Comparison of ENCODE assay signal across 37 cellular contexts in the genomic region with DNA sequence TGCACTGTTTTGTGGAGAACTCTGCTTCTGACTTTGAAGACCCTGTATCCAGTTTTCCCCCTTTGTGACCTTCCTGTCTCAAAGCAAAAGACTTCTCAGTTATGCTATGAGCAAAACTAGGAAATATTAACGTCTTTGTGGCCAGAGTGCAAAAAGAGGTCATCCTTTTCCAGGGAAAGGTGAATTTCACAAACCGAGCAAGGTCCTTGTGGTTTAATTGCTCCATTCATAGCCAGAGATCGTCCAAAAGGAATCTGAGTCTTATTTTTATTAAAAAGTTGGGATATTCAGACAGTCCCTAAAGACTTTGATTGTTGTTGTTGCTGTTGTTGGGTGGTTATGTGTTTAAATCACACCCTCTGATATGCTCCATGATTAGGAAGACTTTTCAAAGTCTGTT.
"Had no signal": no experiment of that assay in that cellular context is flagged by ENCODE, and none has a peak within 500 bp of the region (broad histone marks: within the 10 kb centered on the region; RNA-seq: fewer than 3 reads in every experiment).

No MANE protein-coding gene starts in this region.

- H3K27ac Mint-ChIP-seq: activated B cell treated with CpG ODN at 0.5 μM for 24 hours; activated CD4-positive, alpha-beta memory T cell treated with anti-CD3 and anti-CD28 coated beads for 36 hours; activated CD8-positive, alpha-beta memory T cell treated with anti-CD3 and anti-CD28 coated beads, Interleukin-2, amount 10 ng/mL, durations not matched to agents 7 days and 5 days; activated naive CD4-positive, alpha-beta T cell treated with anti-CD3 and anti-CD28 coated beads, Interleukin-2, amount 10 ng/mL, durations not matched to agents 7 days and 5 days had no signal

- ATAC-seq: activated CD8-positive, alpha-beta memory T cell treated with anti-CD3 and anti-CD28 coated beads, Interleukin-2, amount 10 ng/mL, durations not matched to agents 7 days and 5 days; activated naive CD8-positive, alpha-beta T cell treated with anti-CD3 and anti-CD28 coated beads, Interleukin-2, amount 50 U/mL, for 24 hours; body of pancreas; PC-3; Right ventricle myocardium inferior had no signal

- H3K27me3 Mint-ChIP-seq: activated B cell treated with CpG ODN at 0.5 μM for 24 hours; activated CD4-positive, alpha-beta memory T cell treated with anti-CD3 and anti-CD28 coated beads for 36 hours; activated CD8-positive, alpha-beta memory T cell treated with anti-CD3 and anti-CD28 coated beads, Interleukin-2, amount 10 ng/mL, durations not matched to agents 7 days and 5 days; activated naive CD4-positive, alpha-beta T cell treated with anti-CD3 and anti-CD28 coated beads, Interleukin-2, amount 10 ng/mL, durations not matched to agents 7 days and 5 days; activated naive CD8-positive, alpha-beta T cell; activated naive CD8-positive, alpha-beta T cell treated with anti-CD3 and anti-CD28 coated beads, Interleukin-2, amount 50 U/mL, for 24 hours had no signal

- H3K27me3 ChIP-seq: ascending aorta, body of pancreas, Peyer's patch had no signal

- H3K36me3 Mint-ChIP-seq: activated CD4-positive, alpha-beta memory T cell treated with anti-CD3 and anti-CD28 coated beads for 36 hours; activated naive CD4-positive, alpha-beta T cell treated with anti-CD3 and anti-CD28 coated beads, Interleukin-2, amount 10 ng/mL, durations not matched to agents 7 days and 5 days; activated naive CD8-positive, alpha-beta T cell had no signal

- H3K9me3 ChIP-seq: ascending aorta, body of pancreas, Peyer's patch had no signal

- DNase-seq: activated B cell treated with CpG ODN at 0.5 μM for 24 hours; activated CD4-positive, alpha-beta memory T cell treated with anti-CD3 and anti-CD28 coated beads for 36 hours; activated CD4-positive, alpha-beta T cell treated with anti-CD3 and anti-CD28 coated beads for 4 hours; activated CD4-positive, alpha-beta T cell treated with anti-CD3 and anti-CD28 coated beads, Interleukin-2, amount 50 U/mL, for 1 hour; activated CD4-positive, CD25-positive, alpha-beta regulatory T cell treated with anti-CD3 and anti-CD28 coated beads, Interleukin-2, amount 50 U/mL, for 72 hours; activated CD8-positive, alpha-beta memory T cell treated with anti-CD3 and anti-CD28 coated beads for 24 hours; activated CD8-positive, alpha-beta memory T cell treated with anti-CD3 and anti-CD28 coated beads, Interleukin-2, amount 10 ng/mL, durations not matched to agents 7 days and 5 days; activated CD8-positive, alpha-beta memory T cell treated with anti-CD3 and anti-CD28 coated beads, Interleukin-2, amount 50 U/mL, for 48 hours; activated effector memory CD4-positive, alpha-beta T cell treated with Interleukin-2 at 50 U/mL for 16 hours; activated naive CD4-positive, alpha-beta T cell treated with anti-CD3 and anti-CD28 coated beads, Interleukin-2, amount 10 ng/mL, durations not matched to agents 7 days and 5 days; activated naive CD8-positive, alpha-beta T cell treated with anti-CD3 and anti-CD28 coated beads, Interleukin-2, amount 50 U/mL, for 24 hours; activated T-cell treated with anti-CD3 and anti-CD28 coated beads, Interleukin-2, amount 50 U/mL, for 48 hours; amniotic stem cell; body of pancreas; caudate nucleus; cerebellar nuclear complex; NCI-H1105; NCI-H1436; NCI-H1694; NCI-H1930; NCI-H2081 treated with DMSO at 0.1 percent for 48 hours; NCI-H345; NCI-H524 treated with DMSO at 0.1 percent for 48 hours; NK-92 treated with Interleukin-12 subunit alpha and Interleukin-12 subunit beta, amount 100 ng/mL, for 24 hours; PC-3; Peyer's patch; SW 1271; T-helper 1 cell; T-helper 2 cell; T-helper 9 cell had no signal

- FAIRE-seq: bronchial epithelial cell had no signal

- H3K4me1 ChIP-seq: body of pancreas, Peyer's patch had no signal

- H3K4me2 ChIP-seq: KMS-11 had no signal

- H3K9ac ChIP-seq: KMS-11 had no signal

- H3K27ac ChIP-seq: ascending aorta, body of pancreas, KMS-11, Peyer's patch, RWPE1, VCaP had no signal

- H3K9me3 Mint-ChIP-seq: activated B cell treated with CpG ODN at 0.5 μM for 24 hours; activated CD4-positive, alpha-beta memory T cell treated with anti-CD3 and anti-CD28 coated beads for 36 hours; activated naive CD4-positive, alpha-beta T cell treated with anti-CD3 and anti-CD28 coated beads, Interleukin-2, amount 10 ng/mL, durations not matched to agents 7 days and 5 days had no signal

- H3K4me3 ChIP-seq: ascending aorta, body of pancreas, Peyer's patch had no signal

- H3K4me3 Mint-ChIP-seq: activated B cell treated with CpG ODN at 0.5 μM for 24 hours; activated CD4-positive, alpha-beta memory T cell treated with anti-CD3 and anti-CD28 coated beads for 36 hours; activated CD8-positive, alpha-beta memory T cell treated with anti-CD3 and anti-CD28 coated beads, Interleukin-2, amount 10 ng/mL, durations not matched to agents 7 days and 5 days; activated naive CD4-positive, alpha-beta T cell treated with anti-CD3 and anti-CD28 coated beads, Interleukin-2, amount 10 ng/mL, durations not matched to agents 7 days and 5 days; activated naive CD8-positive, alpha-beta T cell; activated naive CD8-positive, alpha-beta T cell treated with anti-CD3 and anti-CD28 coated beads, Interleukin-2, amount 50 U/mL, for 24 hours had no signal

- H3K36me3 ChIP-seq: ascending aorta, Peyer's patch had no signal
